In genomic region chr18:34322365-34323289, GRCh38 we compare ENCODE assay signal across 8 cellular contexts.
DNase-seq lines count a peak whose midpoint lies in the region; ATAC-seq and TF ChIP-seq lines count a peak whose summit lies in the region.

No MANE protein-coding gene starts in this region.

- H3K4me1 ChIP-seq in SJSA1 (replicated peaks): no peaks in the 10 kb centered on the region

- TF ChIP-seq CTCF in fibroblast of mammary gland (conservative IDR thresholded peaks at IDR 0.05; ENCODE audit: control insufficient read depth, insufficient read depth, low read depth, low read length): peak; percentile 77

- H3K9me3 ChIP-seq in SJSA1 (replicated peaks): no peaks in the 10 kb centered on the region

- H3K36me3 ChIP-seq in SJSA1: no peaks in the 10 kb centered on the region

- no peak overlapping the region for H3K27ac ChIP-seq in SJSA1

- DNase-seq in GM03348 (ENCODE audit: low spot score): peak; percentile 30
- DNase-seq in LoVo (ENCODE audit: low spot score): peak; percentile 53
- DNase-seq in SJSA1 (ENCODE audit: low read depth in 1 of 2, low spot score in 2 of 2): peak; percentile 20 to 52
- DNase-seq in fibroblast of mammary gland (ENCODE audit: low read depth): peak; percentile 66
- peak; percentile 22 for DNase-seq in occipital lobe (lab: John Stamatoyannopoulos, UW)
- DNase-seq in effector CD8-positive, alpha-beta T cell (lab: John Stamatoyannopoulos, UW): no peak
- no peak for DNase-seq in stimulated activated CD4-positive, alpha-beta T cell treated with anti-CD3 and anti-CD28 coated beads, Interleukin-4, amount 100 ng/mL, for 24 hours

- no peaks in the 10 kb centered on the region for H3K27me3 ChIP-seq in SJSA1 (replicated peaks)

- no peak overlapping the region for H3K4me3 ChIP-seq in SJSA1
- H3K4me3 ChIP-seq in fibroblast of mammary gland (ENCODE audit: control insufficient read depth, low read depth, low read length): no peak overlapping the region

- ATAC-seq in GM21786 (IDR thresholded peaks at IDR 0.05; ENCODE audit: unreplicated experiment): peak; percentile 48

Comparison
In these comparisons a context has a peak if more than half of its experiments do, and no peak if none do; other contexts are left out.
1. DNase-seq: peak in GM03348 (single experiment), LoVo (single experiment), SJSA1 (2 of 2), fibroblast of mammary gland (single experiment) and occipital lobe (single experiment); none in effector CD8-positive, alpha-beta T cell (single experiment) and stimulated activated CD4-positive, alpha-beta T cell treated with anti-CD3 and anti-CD28 coated beads, Interleukin-4, amount 100 ng/mL, for 24 hours (single experiment).